17 cellular contexts compared by ENCODE assay signal in genomic region chr2:231683292-231683898, GRCh38. TPM values are rescaled to one million over a fixed set of nuclear protein-coding genes. Genes with fewer than 3 reads are reported as not detected.
DNase-seq lines count a peak whose midpoint lies in the region; FAIRE-seq and TF ChIP-seq lines count a peak whose summit lies in the region.
"Had no signal": no experiment of that assay in that cellular context is flagged by ENCODE, and none has a peak within 500 bp of the region (broad histone marks: within the 10 kb centered on the region; RNA-seq: fewer than 3 reads in every experiment).

No MANE protein-coding gene starts in this region.

- no peak overlapping the region for H3K4me3 Mint-ChIP-seq in CD8-positive, alpha-beta memory T cell

- WGBS in H1 (ENCODE audit: extremely low coverage in 1 of 2, insufficient coverage in 1 of 2, insufficient read length in 1 of 2, insufficient replicate concordance in 2 of 2, low coverage in 1 of 2, low lambda C conversion rate in 2 of 2, missing lambda C conversion rate in 1 of 2), 2 experiments: 88% methylated on average over 4 of the region's 6 CpGs; no CpG with 5 or more reads in 1 of the 2 experiments

- POLR2A ChIA-PET in H1 (lab: Charles Lee; ENCODE audit: partially characterized antibody): interaction anchor here (1.1 to 27.8 kb wide), 9 partner anchors 6 to 219 kb away, joined by 3 to 1080 read pairs (median 48); partner anchors contain the start of genes NCL and PTMA
- POLR2A ChIA-PET in CD8-positive, alpha-beta memory T cell (lab: Charles Lee): interaction anchor here (0.6 kb wide), 1 partner anchor 16 kb away, joined by 3 read pairs; no protein-coding TSS in a partner anchor

- H3K36me3 Mint-ChIP-seq in CD8-positive, alpha-beta memory T cell: no peaks in the 10 kb centered on the region

- H3K23ac ChIP-seq in H1 (ENCODE audit: insufficient read length): no peak overlapping the region

- H3K9ac ChIP-seq in H1 (replicated peaks in 1 of 4; ENCODE audit: extremely low read depth in 1 of 4, low read depth in 3 of 4, low read length in 3 of 4): no peak overlapping the region
- H3K9ac ChIP-seq in stomach smooth muscle (ENCODE audit: low read length in 2 of 2): no peak overlapping the region

- no peaks in the 10 kb centered on the region for H3K9me3 ChIP-seq in H1 (ENCODE audit: insufficient read depth in 2 of 2, low read depth in 1 of 2, low read length in 1 of 2)
- no peaks in the 10 kb centered on the region for H3K9me3 ChIP-seq in stomach smooth muscle (ENCODE audit: control insufficient read depth in 2 of 2, low read length in 2 of 2)
- no peaks in the 10 kb centered on the region for H3K9me3 ChIP-seq in CD8-positive, alpha-beta memory T cell (ENCODE audit: low read length)
- H3K9me3 ChIP-seq: transverse colon had no signal

- no peak overlapping the region for H2BK5ac ChIP-seq in H1 (ENCODE audit: low read depth, low read length)

- no peaks in the 10 kb centered on the region for H3K79me1 ChIP-seq in H1 (ENCODE audit: low read depth, low read length)

- H4K20me1 ChIP-seq in H1 (replicated peaks in 1 of 2; ENCODE audit: control insufficient read depth in 1 of 2, insufficient read depth in 2 of 2, low read length in 2 of 2): no peaks in the 10 kb centered on the region

- H3K4me3 ChIP-seq in H1 (ENCODE audit: extremely low read depth in 1 of 4, insufficient read depth in 2 of 4, low read depth in 3 of 4, low read length in 4 of 4): no peak overlapping the region
- H3K4me3 ChIP-seq in stomach smooth muscle (ENCODE audit: low read length in 2 of 2): no peak overlapping the region
- H3K4me3 ChIP-seq in CD8-positive, alpha-beta memory T cell (ENCODE audit: low read length): no peak overlapping the region
- H3K4me3 ChIP-seq: cardiac muscle cell, transverse colon had no signal

- H3K4me1 ChIP-seq in H1 (replicated peaks in 1 of 4; ENCODE audit: control insufficient read depth in 3 of 4, insufficient read depth in 4 of 4, low read length in 3 of 4) (peaks cover 4 to 54% (median 32%) of the 10 kb centered on the region in 4 experiments), stomach smooth muscle (ENCODE audit: control insufficient read depth, insufficient read depth, low read length) (peaks cover 27% of the 10 kb centered on the region)
- no peaks in the 10 kb centered on the region for H3K4me1 ChIP-seq in CD8-positive, alpha-beta memory T cell (ENCODE audit: insufficient read depth, low read length)

- H3K27me3 Mint-ChIP-seq in CD8-positive, alpha-beta memory T cell: peaks cover 15% of the 10 kb centered on the region in 2 donors

- DNase-seq in NCI-H2171 treated with DMSO at 0.1 percent for 48 hours (lab: John Stamatoyannopoulos, UW) (peak; percentile 80), NCI-H2171 (lab: John Stamatoyannopoulos, UW) (no peak), NCI-H2081 treated with DMSO at 0.1 percent for 48 hours (lab: John Stamatoyannopoulos, UW) (peak; percentile 40), H1 (ENCODE audit: low read depth in 1 of 2, low spot score in 2 of 2) (no peak), mucosa of gallbladder (ENCODE audit: low spot score) (no peak)
- DNase-seq in CD8-positive, alpha-beta memory T cell: no peak
- DNase-seq in activated CD4-positive, alpha-beta T cell treated with anti-CD3 and anti-CD28 coated beads for 48 hours: no peak
- DNase-seq: activated naive CD4-positive, alpha-beta T cell; Calu3; erythroblast; KBM-7; left ventricle myocardium superior; transverse colon had no signal

- TF ChIP-seq RAD21 in H1 (IDR thresholded peaks at IDR 0.05 in 1 of 2, conservative IDR thresholded peaks at IDR 0.05 in 1 of 2; ENCODE audit: low read depth in 2 of 2, low read length in 2 of 2): no peak

- H4K5ac ChIP-seq in H1 (ENCODE audit: insufficient read length, low read depth, low read length): no peak overlapping the region

- H3K4ac ChIP-seq in H1 (replicated peaks; ENCODE audit: insufficient read length, low read depth, low read length): no peak overlapping the region

- peaks cover 9% of the 10 kb centered on the region; the same call in 1 of the 2 replicates for H3K23me2 ChIP-seq in H1 (ENCODE audit: low read depth, low read length)

- no peak overlapping the region for H2BK20ac ChIP-seq in H1 (ENCODE audit: low read length)

- H3K4me2 ChIP-seq in H1 (ENCODE audit: insufficient read depth in 1 of 2, low read depth in 2 of 2, low read length in 2 of 2): no peak overlapping the region

- no peaks in the 10 kb centered on the region for H3K36me3 ChIP-seq in H1 (ENCODE audit: control insufficient read depth in 2 of 4, insufficient read depth in 4 of 4, low read length in 3 of 4)
- H3K36me3 ChIP-seq in stomach smooth muscle (ENCODE audit: control insufficient read depth in 2 of 2, insufficient read depth in 2 of 2, low read length in 2 of 2): no peaks in the 10 kb centered on the region
- H3K36me3 ChIP-seq in CD8-positive, alpha-beta memory T cell (ENCODE audit: insufficient read depth, low read length): no peaks in the 10 kb centered on the region
- H3K36me3 ChIP-seq: cardiac muscle cell, transverse colon had no signal

- no peak overlapping the region for H4K8ac ChIP-seq in H1 (ENCODE audit: extremely low read depth, insufficient read depth, low read length)

- CTCF ChIA-PET in H1 (lab: Charles Lee; ENCODE audit: partially characterized antibody): interaction anchor here (0.8 to 31.4 kb wide), 12 partner anchors 6 to 74 kb away, joined by 3 to 555 read pairs (median 37); partner anchors contain the start of gene PTMA
- CTCF ChIA-PET in CD8-positive, alpha-beta memory T cell (lab: Charles Lee): interaction anchor here (1.5 to 11.3 kb wide), 3 partner anchors 9 to 31 kb away, joined by 4 to 209 read pairs (median 58); no protein-coding TSS in a partner anchor

- H2BK15ac ChIP-seq in H1 (ENCODE audit: low read length): no peak overlapping the region

- TF ChIP-seq EP300 in H1 (IDR thresholded peaks at IDR 0.05; ENCODE audit: borderline replicate concordance in 1 of 2, low read depth in 2 of 2, low read length in 2 of 2): no peak

- H3K79me2 ChIP-seq in H1 (ENCODE audit: control insufficient read depth in 1 of 2, insufficient read depth in 2 of 2, low read length in 2 of 2): no peaks in the 10 kb centered on the region

- H3K9me3 Mint-ChIP-seq in CD8-positive, alpha-beta memory T cell: no peaks in the 10 kb centered on the region

- no peak for FAIRE-seq in H1 (lab: Jason Lieb, UNC)
- FAIRE-seq: A204.1, TTC549 had no signal

- no peak overlapping the region for H3K14ac ChIP-seq in H1 (ENCODE audit: insufficient read length)

- H3K27ac ChIP-seq in H1 (ENCODE audit: low read depth, low read length) (no peak overlapping the region), stomach smooth muscle (ENCODE audit: low read length) (peak overlapping the region; percentile 11)
- no peak overlapping the region for H3K27ac ChIP-seq in CD8-positive, alpha-beta memory T cell (ENCODE audit: low read depth, low read length)

- H3K18ac ChIP-seq in H1 (ENCODE audit: extremely low read depth, low read length): no peak overlapping the region

- no peak for TF ChIP-seq CTCF in H1 (IDR thresholded peaks at IDR 0.05; ENCODE audit: control extremely low read depth in 1 of 3, insufficient read depth in 1 of 3, low read depth in 1 of 3, low read length in 3 of 3)

- peaks cover 4 to 12% (median 5%) of the 10 kb centered on the region in 3 donors for H3K4me1 Mint-ChIP-seq in CD8-positive, alpha-beta memory T cell

- H2AK5ac ChIP-seq in H1 (ENCODE audit: low read depth, low read length): no peak overlapping the region

- H3K56ac ChIP-seq in H1 (replicated peaks; ENCODE audit: insufficient read length, low read depth, low read length): no peak overlapping the region

- no peak for TF ChIP-seq POLR2A in H1 (IDR thresholded peaks at IDR 0.05; ENCODE audit: control extremely low read depth in 1 of 2, low read depth in 2 of 2, low read length in 2 of 2)

- no peak overlapping the region for H2BK120ac ChIP-seq in H1 (replicated peaks; ENCODE audit: low read depth, low read length)

- H3K27me3 ChIP-seq in H1 (replicated peaks in 1 of 4; ENCODE audit: control insufficient read depth in 3 of 4, extremely low read depth in 1 of 4, insufficient read depth in 3 of 4, low read length in 3 of 4) (no peaks in the 10 kb centered on the region), stomach smooth muscle (ENCODE audit: control insufficient read depth in 1 of 2, insufficient read depth in 2 of 2, low read length in 2 of 2) (no peaks in the 10 kb centered on the region)
- H3K27me3 ChIP-seq in CD8-positive, alpha-beta memory T cell (ENCODE audit: insufficient read depth, low read length, poor library complexity, severe bottlenecking): peaks cover 8% of the 10 kb centered on the region
- H3K27me3 ChIP-seq: cardiac muscle cell, transverse colon had no signal

- peak overlapping the region; percentile 88 for H4K91ac ChIP-seq in H1 (replicated peaks; ENCODE audit: insufficient read length, low read length)

- H3K27ac Mint-ChIP-seq in CD8-positive, alpha-beta memory T cell: no peak overlapping the region

- no peak overlapping the region; the same call in 1 of the 2 replicates for H2BK12ac ChIP-seq in H1 (ENCODE audit: low read depth, low read length)

- H2AFZ ChIP-seq in H1 (ENCODE audit: low read length): no peak overlapping the region

TF ChIP-seq in H1, 55 proteins besides CTCF, POLR2A, EP300 and RAD21:
- TF ChIP-seq JUN (IDR thresholded peaks at IDR 0.05; ENCODE audit: low read depth, low read length): no peak
- TF ChIP-seq TAF1 (IDR thresholded peaks at IDR 0.05; ENCODE audit: low read depth, low read length): no peak
- TF ChIP-seq RBBP5 (IDR thresholded peaks at IDR 0.05; ENCODE audit: borderline replicate concordance, low read depth, low read length): no peak
- no peak for TF ChIP-seq TCF12 (IDR thresholded peaks at IDR 0.05; ENCODE audit: low read depth, low read length)

RNA-seq across cellular contexts. Expression of gene PTMA, which starts 24.9 kb away (rescaled TPM):
- total RNA-seq in H1 (2021; fragmentation: NEBNext Ultra II Directional; extraction: Animal tissue kit (Norgen Biotek cat#: 25700)): 2,680 and 2,823 TPM in 2 replicates
- polyA plus RNA-seq in H1 (2011; rRNA removed): 643 and 683 TPM in 2 replicates
- 2,462 TPM for polyA plus RNA-seq in H1 (2011; cell fraction: cytosol; rRNA removed)
- 898 TPM for polyA plus RNA-seq in H1 (2011; cell fraction: nucleus; rRNA removed)
- 2,061 to 2,998 TPM (median 2,419 TPM) in 4 replicates for polyA plus RNA-seq in H1 (2012, experiment 1 of 2)
- 1,442 TPM for polyA plus RNA-seq in H1 (2012, experiment 2 of 2)
- 4,157 TPM for polyA plus RNA-seq in H1 (2013, experiment 1 of 2)
- polyA plus RNA-seq in H1 (2013, experiment 2 of 2): 3,985 TPM
- polyA minus RNA-seq in H1 (2011; rRNA and poly(A)+ RNA removed): 94.7 and 121 TPM in 2 replicates
- polyA minus RNA-seq in H1 (2011; cell fraction: cytosol; rRNA and poly(A)+ RNA removed): 755 TPM
- polyA minus RNA-seq in H1 (2011; cell fraction: nucleus; rRNA and poly(A)+ RNA removed): 623 TPM
- 763 TPM for total RNA-seq in mucosa of gallbladder
- 1,000 to 10,000 TPM; 2,403 to 2,474 TPM for total RNA-seq in CD8-positive, alpha-beta memory T cell
- 1,830 TPM for polyA plus RNA-seq in CD8-positive, alpha-beta memory T cell

Comparison
In these comparisons a context has a peak if more than half of its experiments do, and no peak if none do; other contexts are left out.
1. DNase-seq: peak in NCI-H2171 treated with DMSO at 0.1 percent for 48 hours (single experiment) and NCI-H2081 treated with DMSO at 0.1 percent for 48 hours (single experiment); none in NCI-H2171 (single experiment), H1 (0 of 2), mucosa of gallbladder (single experiment), CD8-positive, alpha-beta memory T cell (0 of 5) and activated CD4-positive, alpha-beta T cell treated with anti-CD3 and anti-CD28 coated beads for 48 hours (single experiment).